ENCODE assay signal across 2 cellular contexts in genomic region chr17:47856830-47857229, GRCh38.
TF ChIP-seq lines count a peak whose summit lies in the region.

No MANE protein-coding gene starts in this region.

TF ChIP-seq in A549, 52 proteins besides CTCF, POLR2A, EP300 and RAD21:
- TF ChIP-seq KDM1A (IDR thresholded peaks at IDR 0.05; ENCODE audit: low read depth) = 0 out of 2 replicates have a peak, but pooled peaks have one; percentile 13
- no peak for TF ChIP-seq MAX (IDR thresholded peaks at IDR 0.05)

TF ChIP-seq in K562, 482 proteins besides CTCF, POLR2A, EP300 and RAD21:
- no peak for TF ChIP-seq MTA1 (IDR thresholded peaks at IDR 0.05; ENCODE audit: borderline replicate concordance)
- no peak for TF ChIP-seq BACH1 (tag; IDR thresholded peaks at IDR 0.05)
- TF ChIP-seq TCFL5 (CRISPR knock-in tag; conservative IDR thresholded peaks at IDR 0.05) = no peak
- no peak for TF ChIP-seq E2F5 (CRISPR knock-in tag; IDR thresholded peaks at IDR 0.05)
- TF ChIP-seq SMAD3 (CRISPR knock-in tag; conservative IDR thresholded peaks at IDR 0.05) = no peak
- no peak for TF ChIP-seq ILK (tag; IDR thresholded peaks at IDR 0.05; ENCODE audit: borderline replicate concordance, low read depth)
- TF ChIP-seq ZNF239 (CRISPR knock-in tag; IDR thresholded peaks at IDR 0.05) = peak; percentile 99
- TF ChIP-seq CBX3 (IDR thresholded peaks at IDR 0.05; ENCODE audit: borderline replicate concordance in 1 of 2, low read length in 2 of 2) = no peak
- peak in 1 of 2 experiments; percentile 75; a peak in 2 of 4 replicates for TF ChIP-seq RCOR1 (IDR thresholded peaks at IDR 0.05; ENCODE audit: borderline replicate concordance in 1 of 2, low read depth in 2 of 2, low read length in 2 of 2)
- TF ChIP-seq POLR2AphosphoS5 (IDR thresholded peaks at IDR 0.05; ENCODE audit: control insufficient read depth, insufficient read depth, low read depth, low read length) = no peak
- TF ChIP-seq RERE (CRISPR knock-in tag; IDR thresholded peaks at IDR 0.05; ENCODE audit: borderline replicate concordance) = no peak
- no peak for TF ChIP-seq ARID3B (CRISPR knock-in tag; IDR thresholded peaks at IDR 0.05; ENCODE audit: borderline replicate concordance)
- TF ChIP-seq NCOA2 (IDR thresholded peaks at IDR 0.05; ENCODE audit: partially characterized antibody in 2 of 2) = no peak
- no peak for TF ChIP-seq ZNF586 (CRISPR knock-in tag; conservative IDR thresholded peaks at IDR 0.05)
- TF ChIP-seq SMARCA5 (IDR thresholded peaks at IDR 0.05) = peak; percentile 85
- TF ChIP-seq MAFF (IDR thresholded peaks at IDR 0.05; ENCODE audit: low read length) = no peak
- no peak for TF ChIP-seq HDAC6 (IDR thresholded peaks at IDR 0.05; ENCODE audit: low read depth, low read length)
- TF ChIP-seq HEY1 (CRISPR knock-in tag; IDR thresholded peaks at IDR 0.05; ENCODE audit: borderline replicate concordance) = no peak
- no peak for TF ChIP-seq ZNF644 (tag; IDR thresholded peaks at IDR 0.05; ENCODE audit: low read depth)
- TF ChIP-seq ZFP30 (CRISPR knock-in tag; IDR thresholded peaks at IDR 0.05; ENCODE audit: borderline replicate concordance) = no peak
- TF ChIP-seq CBX1 (IDR thresholded peaks at IDR 0.05; ENCODE audit: low read depth) = 0 out of 2 replicates have a peak, but pooled peaks have one; percentile 34
- no peak for TF ChIP-seq HMBOX1 (IDR thresholded peaks at IDR 0.05)
- peak; percentile 14 for TF ChIP-seq DACH1 (IDR thresholded peaks at IDR 0.05; ENCODE audit: partially characterized antibody)
- TF ChIP-seq NKRF (IDR thresholded peaks at IDR 0.05; ENCODE audit: borderline replicate concordance) = no peak
- TF ChIP-seq ADNP (tag; IDR thresholded peaks at IDR 0.05) = no peak; the same call in none of the 2 replicates
- TF ChIP-seq ELF4 (CRISPR knock-in tag; IDR thresholded peaks at IDR 0.05) = no peak
- TF ChIP-seq STAT5A (IDR thresholded peaks at IDR 0.05; ENCODE audit: borderline replicate concordance, low read length) = no peak
- TF ChIP-seq HNRNPH1 (optimal IDR thresholded peaks at IDR 0.05; ENCODE audit: low read depth, low read length) = no peak
- peak; percentile 95 for TF ChIP-seq BCOR (IDR thresholded peaks at IDR 0.05)
- no peak for TF ChIP-seq NFIC (IDR thresholded peaks at IDR 0.05)
- TF ChIP-seq RBM17 (IDR thresholded peaks at IDR 0.05; ENCODE audit: borderline replicate concordance, low read depth, low read length) = no peak
- TF ChIP-seq NRF1 (conservative IDR thresholded peaks at IDR 0.05 in 1 of 2, IDR thresholded peaks at IDR 0.05 in 1 of 2) = no peak
- no peak for TF ChIP-seq PBX2 (CRISPR knock-in tag; IDR thresholded peaks at IDR 0.05; ENCODE audit: low read depth)
- no peak for TF ChIP-seq PBX2 (tag; conservative IDR thresholded peaks at IDR 0.05; ENCODE audit: low read depth)
- TF ChIP-seq KDM1A (IDR thresholded peaks at IDR 0.05) = peak; percentile 71 to 86
- peak; percentile 65 for TF ChIP-seq CHD4 (IDR thresholded peaks at IDR 0.05; ENCODE audit: insufficient read depth, insufficient replicate concordance, low read depth, low read length, poor library complexity, severe bottlenecking)
- no peak for TF ChIP-seq SAP30 (IDR thresholded peaks at IDR 0.05; ENCODE audit: borderline replicate concordance, insufficient read depth, low read depth, low read length, poor library complexity, severe bottlenecking)
- TF ChIP-seq PHF20 (IDR thresholded peaks at IDR 0.05; ENCODE audit: partially characterized antibody) = no peak
- no peak for TF ChIP-seq FOXP4 (CRISPR knock-in tag; IDR thresholded peaks at IDR 0.05; ENCODE audit: borderline replicate concordance)
- TF ChIP-seq RBM25 (IDR thresholded peaks at IDR 0.05; ENCODE audit: low read depth, low read length, severe bottlenecking) = peak; percentile 93
- peak; percentile 89 for TF ChIP-seq HDAC2 (IDR thresholded peaks at IDR 0.05)
